Comparison of ENCODE assay signal across 18 cellular contexts in genomic region chr18:28793911-28794310, GRCh38.
DNase-seq lines count a peak whose midpoint lies in the region; ATAC-seq and TF ChIP-seq lines count a peak whose summit lies in the region.
"Had no signal": no experiment of that assay in that cellular context is flagged by ENCODE, and none has a peak within 500 bp of the region (broad histone marks: within the 10 kb centered on the region; RNA-seq: fewer than 3 reads in every experiment).

No MANE protein-coding gene starts in this region.

- no peaks in the 10 kb centered on the region for H3K27me3 ChIP-seq in HAP-1 (ENCODE audit: low read depth)
- H3K27me3 ChIP-seq: left lung had no signal

- CTCF ChIA-PET in Calu3 (lab: Charles Lee) = no interaction called here

- H3K4me3 Mint-ChIP-seq in Calu3 (ENCODE audit: low read depth, unreplicated experiment) = no peak overlapping the region
- no peak overlapping the region for H3K4me3 Mint-ChIP-seq in osteocyte (ENCODE audit: unreplicated experiment)
- H3K4me3 Mint-ChIP-seq: T-helper 1 cell treated with Interleukin-12 subunit alpha and Interleukin-12 subunit beta and Interleukin-4 antibody, amounts not matched to agents 30 μg/mL and 1 μg/mL, for 36 hours had no signal

- no peaks in the 10 kb centered on the region; the same call in 1 of the 2 replicates for H3K4me1 ChIP-seq in HAP-1
- H3K4me1 ChIP-seq: left lung had no signal

- no peak overlapping the region for H3K4me3 ChIP-seq in HAP-1
- H3K4me3 ChIP-seq: left lung had no signal

- H3K27me3 Mint-ChIP-seq in Calu3 (ENCODE audit: unreplicated experiment) (no peaks in the 10 kb centered on the region), osteocyte (ENCODE audit: unreplicated experiment) (no peaks in the 10 kb centered on the region)

- DNase-seq in Calu3 = no peak
- peak; percentile 34 to 44 for DNase-seq in HAP-1 (ENCODE audit: low spot score in 2 of 2)
- peak; percentile 6 for DNase-seq in cerebellar cortex (ENCODE audit: low spot score)
- DNase-seq in medulla oblongata (ENCODE audit: extremely low spot score) = peak; percentile 21
- DNase-seq in osteocyte (ENCODE audit: extremely low spot score, unreplicated experiment) = no peak
- DNase-seq in NCI-H146 treated with DMSO at 0.1 percent for 48 hours (lab: John Stamatoyannopoulos, UW; ENCODE audit: unreplicated experiment) = no peak
- DNase-seq: activated CD4-positive, alpha-beta T cell treated with anti-CD3 and anti-CD28 coated beads, Interleukin-2, amount 50 U/mL, for 4 hours; activated naive CD4-positive, alpha-beta T cell treated with Interleukin-2 at 50 U/mL for 16 hours; activated T-cell treated with anti-CD3 and anti-CD28 coated beads for 4 hours; AML-193; aorta; foreskin melanocyte; left lung; NCI-H1436; NCI-H2227 treated with DMSO at 0.1 percent for 48 hours; stimulated activated CD4-positive, alpha-beta T cell treated with anti-CD3 and anti-CD28 coated beads, Interleukin-4, amount 100 ng/mL, for 1 hour had no signal

- no peaks in the 10 kb centered on the region for H3K9me3 ChIP-seq in HAP-1

- peak overlapping the region; percentile 90 for H3K27ac Mint-ChIP-seq in Calu3 (ENCODE audit: unreplicated experiment)
- no peak overlapping the region for H3K27ac Mint-ChIP-seq in osteocyte (ENCODE audit: unreplicated experiment)
- H3K27ac Mint-ChIP-seq: T-helper 1 cell treated with Interleukin-12 subunit alpha and Interleukin-12 subunit beta and Interleukin-4 antibody, amounts not matched to agents 30 μg/mL and 1 μg/mL, for 36 hours had no signal

- intact Hi-C loops in Calu3 (cut with micrococcal nuclease; ENCODE audit: unreplicated experiment) = loop anchor here (10.0 kb wide), 1 partner anchor 361 kb away; no protein-coding TSS in a partner anchor

- no peaks in the 10 kb centered on the region for H3K36me3 ChIP-seq in HAP-1 (replicated peaks)
- H3K36me3 ChIP-seq: left lung had no signal

- H3K4me1 Mint-ChIP-seq in Calu3 (ENCODE audit: low read depth, unreplicated experiment) = peaks cover 73% of the 10 kb centered on the region
- H3K4me1 Mint-ChIP-seq in osteocyte (ENCODE audit: unreplicated experiment) = peaks cover 23% of the 10 kb centered on the region

- peaks cover 4% of the 10 kb centered on the region for H3K9me3 Mint-ChIP-seq in Calu3 (ENCODE audit: low read depth, unreplicated experiment)
- no peaks in the 10 kb centered on the region for H3K9me3 Mint-ChIP-seq in osteocyte (ENCODE audit: unreplicated experiment)
- H3K9me3 Mint-ChIP-seq: T-helper 1 cell treated with Interleukin-12 subunit alpha and Interleukin-12 subunit beta and Interleukin-4 antibody, amounts not matched to agents 30 μg/mL and 1 μg/mL, for 36 hours had no signal

- TF ChIP-seq CTCF in Calu3 (IDR thresholded peaks at IDR 0.05; ENCODE audit: unreplicated experiment) (no peak), osteocyte (IDR thresholded peaks at IDR 0.05) (no peak)

- no TSS peak for BruUV-seq in Calu3 (replicated peaks; lab: Mats Ljungman, UMichigan)

- in situ Hi-C loops in HAP-1 (cut with MboI; ENCODE audit: low sequenced_read_pairs) = no loop called here

- no peaks in the 10 kb centered on the region for H3K36me3 Mint-ChIP-seq in Calu3 (ENCODE audit: insufficient read depth, unreplicated experiment)
- H3K36me3 Mint-ChIP-seq in osteocyte (ENCODE audit: unreplicated experiment) = no peaks in the 10 kb centered on the region

- no peak for ATAC-seq in GM21529 (IDR thresholded peaks at IDR 0.05; ENCODE audit: unreplicated experiment)
- ATAC-seq: left lung had no signal

Comparison
In these comparisons a context has a peak if more than half of its experiments do, and no peak if none do; other contexts are left out.
1. DNase-seq: peak in HAP-1 (2 of 2), cerebellar cortex (single experiment) and medulla oblongata (single experiment); none in Calu3 (single experiment), osteocyte (single experiment) and NCI-H146 treated with DMSO at 0.1 percent for 48 hours (single experiment).